ENCODE assay signal across 1 cellular context in genomic region chr12:122423258-122424165, GRCh38.
TF ChIP-seq lines count a peak whose summit lies in the region.

No MANE protein-coding gene starts in this region.

TF ChIP-seq in HepG2, 621 proteins besides CTCF, POLR2A, EP300 and RAD21 (continued from another document and continues in another):
- TF ChIP-seq, protein P1, sequence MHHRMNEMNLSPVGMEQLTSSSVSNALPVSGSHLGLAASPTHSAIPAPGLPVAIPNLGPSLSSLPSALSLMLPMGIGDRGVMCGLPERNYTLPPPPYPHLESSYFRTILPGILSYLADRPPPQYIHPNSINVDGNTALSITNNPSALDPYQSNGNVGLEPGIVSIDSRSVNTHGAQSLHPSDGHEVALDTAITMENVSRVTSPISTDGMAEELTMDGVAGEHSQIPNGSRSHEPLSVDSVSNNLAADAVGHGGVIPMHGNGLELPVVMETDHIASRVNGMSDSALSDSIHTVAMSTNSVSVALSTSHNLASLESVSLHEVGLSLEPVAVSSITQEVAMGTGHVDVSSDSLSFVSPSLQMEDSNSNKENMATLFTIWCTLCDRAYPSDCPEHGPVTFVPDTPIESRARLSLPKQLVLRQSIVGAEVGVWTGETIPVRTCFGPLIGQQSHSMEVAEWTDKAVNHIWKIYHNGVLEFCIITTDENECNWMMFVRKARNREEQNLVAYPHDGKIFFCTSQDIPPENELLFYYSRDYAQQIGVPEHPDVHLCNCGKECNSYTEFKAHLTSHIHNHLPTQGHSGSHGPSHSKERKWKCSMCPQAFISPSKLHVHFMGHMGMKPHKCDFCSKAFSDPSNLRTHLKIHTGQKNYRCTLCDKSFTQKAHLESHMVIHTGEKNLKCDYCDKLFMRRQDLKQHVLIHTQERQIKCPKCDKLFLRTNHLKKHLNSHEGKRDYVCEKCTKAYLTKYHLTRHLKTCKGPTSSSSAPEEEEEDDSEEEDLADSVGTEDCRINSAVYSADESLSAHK (CRISPR knock-in tag; IDR thresholded peaks at IDR 0.05; ENCODE audit: borderline replicate concordance): no peak
- TF ChIP-seq, protein P2, sequence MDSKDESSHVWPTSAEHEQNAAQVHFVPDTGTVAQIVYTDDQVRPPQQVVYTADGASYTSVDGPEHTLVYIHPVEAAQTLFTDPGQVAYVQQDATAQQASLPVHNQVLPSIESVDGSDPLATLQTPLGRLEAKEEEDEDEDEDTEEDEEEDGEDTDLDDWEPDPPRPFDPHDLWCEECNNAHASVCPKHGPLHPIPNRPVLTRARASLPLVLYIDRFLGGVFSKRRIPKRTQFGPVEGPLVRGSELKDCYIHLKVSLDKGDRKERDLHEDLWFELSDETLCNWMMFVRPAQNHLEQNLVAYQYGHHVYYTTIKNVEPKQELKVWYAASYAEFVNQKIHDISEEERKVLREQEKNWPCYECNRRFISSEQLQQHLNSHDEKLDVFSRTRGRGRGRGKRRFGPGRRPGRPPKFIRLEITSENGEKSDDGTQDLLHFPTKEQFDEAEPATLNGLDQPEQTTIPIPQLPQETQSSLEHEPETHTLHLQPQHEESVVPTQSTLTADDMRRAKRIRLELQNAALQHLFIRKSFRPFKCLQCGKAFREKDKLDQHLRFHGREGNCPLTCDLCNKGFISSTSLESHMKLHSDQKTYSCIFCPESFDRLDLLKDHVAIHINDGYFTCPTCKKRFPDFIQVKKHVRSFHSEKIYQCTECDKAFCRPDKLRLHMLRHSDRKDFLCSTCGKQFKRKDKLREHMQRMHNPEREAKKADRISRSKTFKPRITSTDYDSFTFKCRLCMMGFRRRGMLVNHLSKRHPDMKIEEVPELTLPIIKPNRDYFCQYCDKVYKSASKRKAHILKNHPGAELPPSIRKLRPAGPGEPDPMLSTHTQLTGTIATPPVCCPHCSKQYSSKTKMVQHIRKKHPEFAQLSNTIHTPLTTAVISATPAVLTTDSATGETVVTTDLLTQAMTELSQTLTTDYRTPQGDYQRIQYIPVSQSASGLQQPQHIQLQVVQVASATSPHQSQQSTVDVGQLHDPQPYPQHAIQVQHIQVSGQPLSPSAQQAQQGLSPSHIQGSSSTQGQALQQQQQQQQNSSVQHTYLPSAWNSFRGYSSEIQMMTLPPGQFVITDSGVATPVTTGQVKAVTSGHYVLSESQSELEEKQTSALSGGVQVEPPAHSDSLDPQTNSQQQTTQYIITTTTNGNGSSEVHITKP (CRISPR knock-in tag; IDR thresholded peaks at IDR 0.05; ENCODE audit: low read depth): no peak
- TF ChIP-seq ZNF547 (CRISPR knock-in tag; IDR thresholded peaks at IDR 0.05) (no peak), SUZ12 (IDR thresholded peaks at IDR 0.05; ENCODE audit: low read depth, low read length) (no peak), ERF (CRISPR knock-in tag; IDR thresholded peaks at IDR 0.05) (no peak), ZNF30 (CRISPR knock-in tag; IDR thresholded peaks at IDR 0.05) (no peak), KIAA2018 (CRISPR knock-in tag; IDR thresholded peaks at IDR 0.05; ENCODE audit: borderline replicate concordance) (no peak), MXI1 (IDR thresholded peaks at IDR 0.05; ENCODE audit: borderline replicate concordance, low read depth, low read length) (no peak), SAFB2 (CRISPR knock-in tag; IDR thresholded peaks at IDR 0.05; ENCODE audit: borderline replicate concordance, low read depth) (peak; percentile 78; the same call in 1 of the 2 replicates), ZNF44 (CRISPR knock-in tag; IDR thresholded peaks at IDR 0.05) (no peak), CC2D1A (CRISPR knock-in tag; IDR thresholded peaks at IDR 0.05) (no peak), ZNF570 (CRISPR knock-in tag; IDR thresholded peaks at IDR 0.05; ENCODE audit: borderline replicate concordance) (no peak), TP53 (CRISPR knock-in tag; conservative IDR thresholded peaks at IDR 0.05) (no peak), RCOR2 (CRISPR knock-in tag; IDR thresholded peaks at IDR 0.05) (no peak), RORA (CRISPR knock-in tag; IDR thresholded peaks at IDR 0.05) (no peak), ZFP1 (CRISPR knock-in tag; IDR thresholded peaks at IDR 0.05) (no peak), RFXAP (CRISPR knock-in tag; IDR thresholded peaks at IDR 0.05; ENCODE audit: borderline replicate concordance) (no peak), BRF2 (CRISPR knock-in tag; IDR thresholded peaks at IDR 0.05) (no peak), PATZ1 (CRISPR knock-in tag; IDR thresholded peaks at IDR 0.05) (peak; percentile 3; the same call in 1 of the 2 replicates), AHR (CRISPR knock-in tag; IDR thresholded peaks at IDR 0.05) (no peak), HNRNPK (IDR thresholded peaks at IDR 0.05; ENCODE audit: low read depth, low read length, poor library complexity, severe bottlenecking) (no peak), SRSF1 (optimal IDR thresholded peaks at IDR 0.05; ENCODE audit: low read depth, low read length) (no peak), ISL2 (CRISPR knock-in tag; IDR thresholded peaks at IDR 0.05) (no peak), RELA (CRISPR knock-in tag; IDR thresholded peaks at IDR 0.05) (no peak), ZNF225 (CRISPR knock-in tag; IDR thresholded peaks at IDR 0.05) (no peak), HDAC6 (IDR thresholded peaks at IDR 0.05; ENCODE audit: low read depth, low read length) (no peak), ZNF510 (CRISPR knock-in tag; IDR thresholded peaks at IDR 0.05; ENCODE audit: low read depth) (0 out of 2 replicates have a peak, but pooled peaks have one; percentile 1), SRSF4 (IDR thresholded peaks at IDR 0.05; ENCODE audit: low read depth, low read length, poor library complexity, severe bottlenecking) (no peak)
- TF ChIP-seq, protein P3, sequence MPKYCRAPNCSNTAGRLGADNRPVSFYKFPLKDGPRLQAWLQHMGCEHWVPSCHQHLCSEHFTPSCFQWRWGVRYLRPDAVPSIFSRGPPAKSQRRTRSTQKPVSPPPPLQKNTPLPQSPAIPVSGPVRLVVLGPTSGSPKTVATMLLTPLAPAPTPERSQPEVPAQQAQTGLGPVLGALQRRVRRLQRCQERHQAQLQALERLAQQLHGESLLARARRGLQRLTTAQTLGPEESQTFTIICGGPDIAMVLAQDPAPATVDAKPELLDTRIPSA (CRISPR knock-in tag; IDR thresholded peaks at IDR 0.05; ENCODE audit: borderline replicate concordance): no peak
- TF ChIP-seq, protein P4, sequence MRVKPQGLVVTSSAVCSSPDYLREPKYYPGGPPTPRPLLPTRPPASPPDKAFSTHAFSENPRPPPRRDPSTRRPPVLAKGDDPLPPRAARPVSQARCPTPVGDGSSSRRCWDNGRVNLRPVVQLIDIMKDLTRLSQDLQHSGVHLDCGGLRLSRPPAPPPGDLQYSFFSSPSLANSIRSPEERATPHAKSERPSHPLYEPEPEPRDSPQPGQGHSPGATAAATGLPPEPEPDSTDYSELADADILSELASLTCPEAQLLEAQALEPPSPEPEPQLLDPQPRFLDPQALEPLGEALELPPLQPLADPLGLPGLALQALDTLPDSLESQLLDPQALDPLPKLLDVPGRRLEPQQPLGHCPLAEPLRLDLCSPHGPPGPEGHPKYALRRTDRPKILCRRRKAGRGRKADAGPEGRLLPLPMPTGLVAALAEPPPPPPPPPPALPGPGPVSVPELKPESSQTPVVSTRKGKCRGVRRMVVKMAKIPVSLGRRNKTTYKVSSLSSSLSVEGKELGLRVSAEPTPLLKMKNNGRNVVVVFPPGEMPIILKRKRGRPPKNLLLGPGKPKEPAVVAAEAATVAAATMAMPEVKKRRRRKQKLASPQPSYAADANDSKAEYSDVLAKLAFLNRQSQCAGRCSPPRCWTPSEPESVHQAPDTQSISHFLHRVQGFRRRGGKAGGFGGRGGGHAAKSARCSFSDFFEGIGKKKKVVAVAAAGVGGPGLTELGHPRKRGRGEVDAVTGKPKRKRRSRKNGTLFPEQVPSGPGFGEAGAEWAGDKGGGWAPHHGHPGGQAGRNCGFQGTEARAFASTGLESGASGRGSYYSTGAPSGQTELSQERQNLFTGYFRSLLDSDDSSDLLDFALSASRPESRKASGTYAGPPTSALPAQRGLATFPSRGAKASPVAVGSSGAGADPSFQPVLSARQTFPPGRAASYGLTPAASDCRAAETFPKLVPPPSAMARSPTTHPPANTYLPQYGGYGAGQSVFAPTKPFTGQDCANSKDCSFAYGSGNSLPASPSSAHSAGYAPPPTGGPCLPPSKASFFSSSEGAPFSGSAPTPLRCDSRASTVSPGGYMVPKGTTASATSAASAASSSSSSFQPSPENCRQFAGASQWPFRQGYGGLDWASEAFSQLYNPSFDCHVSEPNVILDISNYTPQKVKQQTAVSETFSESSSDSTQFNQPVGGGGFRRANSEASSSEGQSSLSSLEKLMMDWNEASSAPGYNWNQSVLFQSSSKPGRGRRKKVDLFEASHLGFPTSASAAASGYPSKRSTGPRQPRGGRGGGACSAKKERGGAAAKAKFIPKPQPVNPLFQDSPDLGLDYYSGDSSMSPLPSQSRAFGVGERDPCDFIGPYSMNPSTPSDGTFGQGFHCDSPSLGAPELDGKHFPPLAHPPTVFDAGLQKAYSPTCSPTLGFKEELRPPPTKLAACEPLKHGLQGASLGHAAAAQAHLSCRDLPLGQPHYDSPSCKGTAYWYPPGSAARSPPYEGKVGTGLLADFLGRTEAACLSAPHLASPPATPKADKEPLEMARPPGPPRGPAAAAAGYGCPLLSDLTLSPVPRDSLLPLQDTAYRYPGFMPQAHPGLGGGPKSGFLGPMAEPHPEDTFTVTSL (CRISPR knock-in tag; IDR thresholded peaks at IDR 0.05; ENCODE audit: borderline replicate concordance): no peak
- TF ChIP-seq, protein P5, sequence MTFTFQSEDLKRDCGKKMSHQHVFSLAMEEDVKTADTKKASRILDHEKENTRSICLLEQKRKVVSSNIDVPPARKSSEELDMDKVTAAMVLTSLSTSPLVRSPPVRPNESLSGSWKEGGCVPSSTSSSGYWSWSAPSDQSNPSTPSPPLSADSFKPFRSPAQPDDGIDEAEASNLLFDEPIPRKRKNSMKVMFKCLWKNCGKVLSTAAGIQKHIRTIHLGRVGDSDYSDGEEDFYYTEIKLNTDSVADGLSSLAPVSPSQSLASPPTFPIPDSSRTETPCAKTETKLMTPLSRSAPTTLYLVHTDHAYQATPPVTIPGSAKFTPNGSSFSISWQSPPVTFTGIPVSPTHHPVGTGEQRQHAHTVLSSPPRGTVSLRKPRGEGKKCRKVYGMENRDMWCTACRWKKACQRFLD (CRISPR knock-in tag; IDR thresholded peaks at IDR 0.05; ENCODE audit: borderline replicate concordance): no peak
